Comparison of ENCODE assay signal across 32 cellular contexts in genomic region chr4:16931336-16931735, GRCh38. TPM values are rescaled to one million over a fixed set of nuclear protein-coding genes. Genes with fewer than 3 reads are reported as not detected.
"Had no signal": no experiment of that assay in that cellular context is flagged by ENCODE, and none has a peak within 500 bp of the region (broad histone marks: within the 10 kb centered on the region; RNA-seq: fewer than 3 reads in every experiment).

No MANE protein-coding gene starts in this region.

- H3K9me3 ChIP-seq: Peyer's patch, SJSA1 had no signal

- ATAC-seq: activated naive CD8-positive, alpha-beta T cell treated with anti-CD3 and anti-CD28 coated beads, Interleukin-2, amount 50 U/mL, for 24 hours; PC-3 had no signal

- H3K4me1 ChIP-seq: Peyer's patch, SJSA1 had no signal

- FAIRE-seq: bronchial epithelial cell had no signal

- DNase-seq: activated CD4-positive, alpha-beta memory T cell treated with anti-CD3 and anti-CD28 coated beads for 36 hours; activated CD4-positive, alpha-beta T cell treated with anti-CD3 and anti-CD28 coated beads, Interleukin-2, amount 50 U/mL, for 1 hour; activated CD8-positive, alpha-beta memory T cell treated with anti-CD3 and anti-CD28 coated beads, Interleukin-2, amount 50 U/mL, for 4 hours; activated effector memory CD4-positive, alpha-beta T cell treated with Interleukin-2 at 50 U/mL for 16 hours; activated naive CD4-positive, alpha-beta T cell treated with anti-CD3 and anti-CD28 coated beads, Interleukin-2, amount 10 ng/mL, durations not matched to agents 7 days and 5 days; activated naive CD8-positive, alpha-beta T cell treated with anti-CD3 and anti-CD28 coated beads, Interleukin-2, amount 50 U/mL, for 24 hours; activated T-cell treated with anti-CD3 and anti-CD28 coated beads for 4 hours; activated T-cell treated with anti-CD3 and anti-CD28 coated beads, Interleukin-2, amount 50 U/mL, for 48 hours; anterior cingulate cortex; Karpas-422; KBM-7; NCI-H1048; NCI-H1105 treated with DMSO at 0.1 percent for 48 hours; NCI-H1436 treated with DMSO at 0.1 percent for 48 hours; NCI-H1694 treated with DMSO at 0.1 percent for 48 hours; NCI-H2029; NCI-H345; NCI-H526; NCI-H748 treated with DMSO at 0.1 percent for 48 hours; NK-92 treated with Interleukin-12 subunit alpha and Interleukin-12 subunit beta, amount 100 ng/mL, for 24 hours; PC-3; Peyer's patch; RPMI8226; SHP77 treated with DMSO at 0.1 percent for 48 hours; T1000; WERI-Rb-1 had no signal

- H3K27ac ChIP-seq: Peyer's patch, SJSA1, WERI-Rb-1 had no signal

- H3K27me3 ChIP-seq: Peyer's patch, SJSA1 had no signal

- H3K36me3 ChIP-seq: Peyer's patch, SJSA1, WERI-Rb-1 had no signal

- H3K4me3 ChIP-seq: Peyer's patch, SJSA1 had no signal

RNA-seq across cellular contexts. Expression of gene LDB2, which starts 32.9 kb away (rescaled TPM):
- total RNA-seq: activated CD4-positive, alpha-beta memory T cell treated with anti-CD3 and anti-CD28 coated beads for 36 hours; bronchial epithelial cell; MCF 10A; NCI-H460; PC-3; T-helper 1 cell treated with Interleukin-12 subunit alpha and Interleukin-12 subunit beta and Interleukin-4 antibody, amounts not matched to agents 30 ng/mL and 1 ng/mL, for 36 hours; T-helper 2 cell treated with Interferon-gamma antibody and Interleukin-4, amounts not matched to agents 100 ng/mL and 5 ng/mL, for 36 hours had no signal
